Comparison of ENCODE assay signal across 18 cellular contexts in genomic region chr15:27589782-27590181, GRCh38.
DNase-seq lines count a peak whose midpoint lies in the region; ATAC-seq, FAIRE-seq and TF ChIP-seq lines count a peak whose summit lies in the region.
"Had no signal": no experiment of that assay in that cellular context is flagged by ENCODE, and none has a peak within 500 bp of the region (broad histone marks: within the 10 kb centered on the region; RNA-seq: fewer than 3 reads in every experiment).

No MANE protein-coding gene starts in this region.

- H2AFZ ChIP-seq in K562 (ENCODE audit: low read depth, low read length) = no peak overlapping the region
- H2AFZ ChIP-seq: GM23338 had no signal

- ATAC-seq in K562 = no peak
- ATAC-seq in stimulated activated memory B cell treated with anti-CD40 and anti-IgM and Interleukin-4, amounts not matched to agents 10 μg/mL and 1 μg/mL and 100 μg/mL, for 72 hours = no peak
- ATAC-seq in HG02571 (IDR thresholded peaks at IDR 0.05; ENCODE audit: unreplicated experiment) = no peak
- no peak for ATAC-seq in Right ventricle myocardium inferior
- ATAC-seq: CD8-positive, alpha-beta T cell; GM23338 had no signal

- no peak for TF ChIP-seq RAD21 in K562 (CRISPR knock-in tag; conservative IDR thresholded peaks at IDR 0.05 in 1 of 2, IDR thresholded peaks at IDR 0.05 in 1 of 2)

- peaks cover 8% of the 10 kb centered on the region for H3K9me3 Mint-ChIP-seq in glutamatergic neuron (ENCODE audit: unreplicated experiment)
- H3K9me3 Mint-ChIP-seq in stimulated activated memory B cell treated with anti-CD40 and anti-IgM and Interleukin-4, amounts not matched to agents 10 μg/mL and 1 μg/mL and 100 μg/mL, for 72 hours = peaks cover 9% of the 10 kb centered on the region
- H3K9me3 Mint-ChIP-seq: GM23338, H9 had no signal

- POLR2A ChIA-PET in K562 (lab: Yijun Ruan, JAX) = interaction anchor here (0.6 kb wide), 1 partner anchor 10 kb away, joined by 3 read pairs; no protein-coding TSS in a partner anchor

- BruUV-seq in K562 (replicated peaks; lab: Mats Ljungman, UMichigan) = no TSS peak

- no peaks in the 10 kb centered on the region for H3K36me3 Mint-ChIP-seq in glutamatergic neuron (ENCODE audit: unreplicated experiment)
- no peaks in the 10 kb centered on the region for H3K36me3 Mint-ChIP-seq in stimulated activated memory B cell treated with anti-CD40 and anti-IgM and Interleukin-4, amounts not matched to agents 10 μg/mL and 1 μg/mL and 100 μg/mL, for 72 hours
- H3K36me3 Mint-ChIP-seq: CD14-positive monocyte; CD8-positive, alpha-beta T cell had no signal

- H3K9ac ChIP-seq in BLaER1 (no peak overlapping the region), K562 (ENCODE audit: insufficient read depth in 1 of 2, low read depth in 2 of 2, low read length in 2 of 2) (no peak overlapping the region)

- no peak for TF ChIP-seq EP300 in K562 (IDR thresholded peaks at IDR 0.05; ENCODE audit: low read length)

- no peaks in the 10 kb centered on the region for H3K9me1 ChIP-seq in K562 (ENCODE audit: control insufficient read depth, insufficient read depth, low read length)

- H3K9me3 ChIP-seq in BLaER1 (no peaks in the 10 kb centered on the region), K562 (replicated peaks; ENCODE audit: control insufficient read depth, insufficient read depth, low read depth, low read length) (no peaks in the 10 kb centered on the region)

- H4K20me1 ChIP-seq in BLaER1 (0 out of 2 replicates have a peak, but pooled peaks cover 4% of the 10 kb centered on the region), K562 (replicated peaks; ENCODE audit: control insufficient read depth, insufficient read depth, low read length) (no peaks in the 10 kb centered on the region)

- no peak overlapping the region for H3K4me3 Mint-ChIP-seq in glutamatergic neuron (ENCODE audit: unreplicated experiment)
- H3K4me3 Mint-ChIP-seq in stimulated activated memory B cell treated with anti-CD40 and anti-IgM and Interleukin-4, amounts not matched to agents 10 μg/mL and 1 μg/mL and 100 μg/mL, for 72 hours = no peak overlapping the region
- H3K4me3 Mint-ChIP-seq: B cell; CD14-positive monocyte; CD8-positive, alpha-beta T cell; GM23338; H9 had no signal

- H3K4me1 ChIP-seq in BLaER1 (peaks cover 33% of the 10 kb centered on the region), K562 (replicated peaks in 1 of 2; ENCODE audit: control insufficient read depth in 2 of 2, insufficient read depth in 2 of 2, low read length in 2 of 2) (no peaks in the 10 kb centered on the region; a peak in 2 of 5 replicates)

- CTCF ChIA-PET in K562 (lab: Yijun Ruan, JAX; ENCODE audit: low intra/inter-chr PET ratio) = no interaction called here

- H3K27me3 ChIP-seq in BLaER1 = no peaks in the 10 kb centered on the region
- H3K27me3 ChIP-seq in K562 (ENCODE audit: control insufficient read depth in 2 of 2, insufficient read depth in 2 of 2, low read length in 2 of 2) = peaks cover 0 to 14% of the 10 kb centered on the region in 2 experiments; a peak in 2 of 5 replicates

- no peak overlapping the region for H3K27ac ChIP-seq in BLaER1
- no peak overlapping the region for H3K27ac ChIP-seq in K562 (ENCODE audit: extremely low read depth, low read depth, low read length)

- no peak for DNase-seq in Jurkat, Clone E6-1 (ENCODE audit: low read depth, low spot score)
- DNase-seq in K562 (ENCODE audit: extremely low read depth in 1 of 4, low spot score in 3 of 4) (no peak), glutamatergic neuron (no peak), Right ventricle myocardium inferior (ENCODE audit: missing footprints) (no peak)
- DNase-seq: CD8-positive, alpha-beta T cell; DMS153; EL; H9 had no signal

- peaks cover 17% of the 10 kb centered on the region for H3K4me1 Mint-ChIP-seq in glutamatergic neuron (ENCODE audit: low read depth, unreplicated experiment)
- no peaks in the 10 kb centered on the region for H3K4me1 Mint-ChIP-seq in stimulated activated memory B cell treated with anti-CD40 and anti-IgM and Interleukin-4, amounts not matched to agents 10 μg/mL and 1 μg/mL and 100 μg/mL, for 72 hours
- H3K4me1 Mint-ChIP-seq: B cell, CD14-positive monocyte had no signal

- no peak for TF ChIP-seq POLR2A in K562 (conservative IDR thresholded peaks at IDR 0.05)

- no peaks in the 10 kb centered on the region for H3K79me2 ChIP-seq in K562 (ENCODE audit: control insufficient read depth, insufficient read depth, low read length)

- intact Hi-C loops in K562 (cut with micrococcal nuclease) = no loop called here
- intact Hi-C loops in Right ventricle myocardium inferior (cut with DNase I) = no loop called here

- 0% methylated on average over 1 of the region's 1 CpG for WGBS in K562 (ENCODE audit: insufficient coverage, low coverage, missing lambda C conversion rate)

- no peaks in the 10 kb centered on the region for H3K36me3 ChIP-seq in BLaER1
- no peaks in the 10 kb centered on the region for H3K36me3 ChIP-seq in K562 (ENCODE audit: control insufficient read depth, insufficient read depth, low read length)

- H3K4me2 ChIP-seq in BLaER1 (peak overlapping the region; percentile 83), K562 (ENCODE audit: insufficient read depth, low read length) (no peak overlapping the region)
- H3K4me2 ChIP-seq: GM23338 had no signal

- in situ Hi-C loops in K562 (cut with MboI) = no loop called here

- FAIRE-seq in K562 (lab: Jason Lieb, UNC) = no peak
- FAIRE-seq: A204.1, D721Med, G401.6, GM12891 had no signal

- H3K4me3 ChIP-seq in BLaER1 (no peak overlapping the region), K562 (no peak overlapping the region)
- peak overlapping the region; percentile 17; the same call in 1 of the 2 replicates for H3K4me3 ChIP-seq in Jurkat, Clone E6-1 (ENCODE audit: low read length)
- H3K4me3 ChIP-seq: GM23338 had no signal

- peak overlapping the region; percentile 44 for H3K27ac Mint-ChIP-seq in glutamatergic neuron (ENCODE audit: unreplicated experiment)
- H3K27ac Mint-ChIP-seq in stimulated activated memory B cell treated with anti-CD40 and anti-IgM and Interleukin-4, amounts not matched to agents 10 μg/mL and 1 μg/mL and 100 μg/mL, for 72 hours = no peak overlapping the region
- H3K27ac Mint-ChIP-seq: B cell; CD14-positive monocyte; CD8-positive, alpha-beta T cell; GM23338; H9 had no signal

- TF ChIP-seq CTCF in K562 (IDR thresholded peaks at IDR 0.05 in 2 of 3, conservative IDR thresholded peaks at IDR 0.05 in 1 of 3; ENCODE audit: insufficient read depth in 2 of 3, low read depth in 1 of 3, low read length in 3 of 3) (no peak), glutamatergic neuron (IDR thresholded peaks at IDR 0.05; ENCODE audit: partially characterized antibody, unreplicated experiment) (no peak)

- H3K27me3 Mint-ChIP-seq in glutamatergic neuron (ENCODE audit: unreplicated experiment) = peaks cover 2% of the 10 kb centered on the region
- no peaks in the 10 kb centered on the region for H3K27me3 Mint-ChIP-seq in stimulated activated memory B cell treated with anti-CD40 and anti-IgM and Interleukin-4, amounts not matched to agents 10 μg/mL and 1 μg/mL and 100 μg/mL, for 72 hours
- H3K27me3 Mint-ChIP-seq: B cell had no signal

TF ChIP-seq in K562, 482 proteins besides CTCF, POLR2A, EP300 and RAD21:
- TF ChIP-seq PATZ1 (CRISPR knock-in tag; IDR thresholded peaks at IDR 0.05; ENCODE audit: borderline replicate concordance) (no peak), LARP7 (IDR thresholded peaks at IDR 0.05) (0 out of 2 replicates have a peak, but pooled peaks have one; percentile 32), HBP1 (CRISPR knock-in tag; IDR thresholded peaks at IDR 0.05) (0 out of 2 replicates have a peak, but pooled peaks have one; percentile 35), E2F6 (IDR thresholded peaks at IDR 0.05; ENCODE audit: borderline replicate concordance in 1 of 2, extremely low read depth in 1 of 2, insufficient read depth in 1 of 2, insufficient read length in 1 of 2, low read depth in 1 of 2, low read length in 1 of 2, poor library complexity in 1 of 2, severe bottlenecking in 1 of 2) (no peak)
